9 cellular contexts compared by ENCODE assay signal in genomic region chr4:40662962-40663604, GRCh38. TPM values are rescaled to one million over a fixed set of nuclear protein-coding genes. Genes with fewer than 3 reads are reported as not detected.
A peak's percentile ranks its signal among the peaks of the same experiment; 100 is the strongest.
DNase-seq lines count a peak whose midpoint lies in the region; ATAC-seq and TF ChIP-seq lines count a peak whose summit lies in the region.
"Had no signal": no experiment of that assay in that cellular context is flagged by ENCODE, and none has a peak within 500 bp of the region (broad histone marks: within the 10 kb centered on the region; RNA-seq: fewer than 3 reads in every experiment).

No MANE protein-coding gene starts in this region.

- CTCF ChIA-PET in activated naive CD4-positive, alpha-beta T cell treated with anti-CD3 and anti-CD28 coated beads for 36 hours (lab: Charles Lee) = interaction anchor here (0.6 to 1.7 kb wide), 3 partner anchors 8 to 27 kb away, joined by 4 to 8 read pairs (median 5); no protein-coding TSS in a partner anchor

- H3K36me3 Mint-ChIP-seq in activated naive CD4-positive, alpha-beta T cell treated with anti-CD3 and anti-CD28 coated beads for 36 hours (ENCODE audit: low read depth) = no peaks in the 10 kb centered on the region
- no peaks in the 10 kb centered on the region for H3K36me3 Mint-ChIP-seq in CD14-positive monocyte
- H3K36me3 Mint-ChIP-seq: activated naive CD8-positive, alpha-beta T cell treated with anti-CD3 and anti-CD28 coated beads, Interleukin-2, amount 10 ng/mL, durations not matched to agents 7 days and 5 days had no signal

- intact Hi-C loops in activated naive CD4-positive, alpha-beta T cell treated with anti-CD3 and anti-CD28 coated beads for 36 hours (cut with micrococcal nuclease) = loop anchor here (1.0 to 2.0 kb wide), 2 partner anchors 10 to 34 kb away; partner anchors contain the start of gene RBM47
- intact Hi-C loops in head of caudate nucleus (cut with DNase I) (no loop called here), CD14-positive monocyte (cut with micrococcal nuclease) (no loop called here)

- no peaks in the 10 kb centered on the region for H3K27me3 Mint-ChIP-seq in activated naive CD4-positive, alpha-beta T cell treated with anti-CD3 and anti-CD28 coated beads for 36 hours (ENCODE audit: low read depth)
- peaks cover 0 to 2% (median 1%) of the 10 kb centered on the region in 3 donors for H3K27me3 Mint-ChIP-seq in CD14-positive monocyte (ENCODE audit: low read depth in 3 of 3)
- H3K27me3 Mint-ChIP-seq: activated naive CD8-positive, alpha-beta T cell treated with anti-CD3 and anti-CD28 coated beads, Interleukin-2, amount 10 ng/mL, durations not matched to agents 7 days and 5 days had no signal

- peak overlapping the region; percentile 30 for H3K27ac Mint-ChIP-seq in activated naive CD4-positive, alpha-beta T cell treated with anti-CD3 and anti-CD28 coated beads for 36 hours
- H3K27ac Mint-ChIP-seq in CD14-positive monocyte = no peak overlapping the region
- H3K27ac Mint-ChIP-seq: activated naive CD8-positive, alpha-beta T cell treated with anti-CD3 and anti-CD28 coated beads, Interleukin-2, amount 10 ng/mL, durations not matched to agents 7 days and 5 days had no signal

- H3K4me3 Mint-ChIP-seq in activated naive CD4-positive, alpha-beta T cell treated with anti-CD3 and anti-CD28 coated beads for 36 hours = no peak overlapping the region
- no peak overlapping the region for H3K4me3 Mint-ChIP-seq in CD14-positive monocyte
- H3K4me3 Mint-ChIP-seq: activated naive CD8-positive, alpha-beta T cell treated with anti-CD3 and anti-CD28 coated beads, Interleukin-2, amount 10 ng/mL, durations not matched to agents 7 days and 5 days had no signal

- peak; percentile 73 for ATAC-seq in HG02938 (IDR thresholded peaks at IDR 0.05; ENCODE audit: unreplicated experiment)

- no peak for TF ChIP-seq CTCF in CD14-positive monocyte (IDR thresholded peaks at IDR 0.05)

- no peaks in the 10 kb centered on the region for H3K9me3 Mint-ChIP-seq in activated naive CD4-positive, alpha-beta T cell treated with anti-CD3 and anti-CD28 coated beads for 36 hours
- no peaks in the 10 kb centered on the region for H3K9me3 Mint-ChIP-seq in CD14-positive monocyte
- H3K9me3 Mint-ChIP-seq: activated naive CD8-positive, alpha-beta T cell treated with anti-CD3 and anti-CD28 coated beads, Interleukin-2, amount 10 ng/mL, durations not matched to agents 7 days and 5 days had no signal

- peaks cover 12% of the 10 kb centered on the region for H3K4me1 Mint-ChIP-seq in activated naive CD4-positive, alpha-beta T cell treated with anti-CD3 and anti-CD28 coated beads for 36 hours (ENCODE audit: low read depth)
- H3K4me1 Mint-ChIP-seq in CD14-positive monocyte = peaks cover 9% of the 10 kb centered on the region

- peak; percentile 51 for DNase-seq in activated naive CD4-positive, alpha-beta T cell treated with anti-CD3 and anti-CD28 coated beads for 36 hours
- DNase-seq in activated naive CD4-positive, alpha-beta T cell (lab: John Stamatoyannopoulos, UW) = no peak
- DNase-seq in NCI-H2227 (lab: John Stamatoyannopoulos, UW; ENCODE audit: unreplicated experiment) (peak; percentile 92), dermis blood vessel endothelial cell (peak; percentile 9), head of caudate nucleus (no peak), CD14-positive monocyte (ENCODE audit: low spot score) (no peak)
- peak; percentile 24 to 48 for DNase-seq in stimulated activated CD4-positive, alpha-beta T cell treated with anti-CD3 and anti-CD28 coated beads, Interleukin-15, amount 100 ng/mL, for 48 hours (ENCODE audit: low read depth in 2 of 2)
- DNase-seq: activated naive CD8-positive, alpha-beta T cell treated with anti-CD3 and anti-CD28 coated beads, Interleukin-2, amount 10 ng/mL, durations not matched to agents 7 days and 5 days had no signal

RNA-seq across cellular contexts. Expression of gene RBM47, which starts 33.4 kb away (rescaled TPM):
- total RNA-seq in activated naive CD4-positive, alpha-beta T cell treated with anti-CD3 and anti-CD28 coated beads for 36 hours = 1 to 10 TPM; 1.1 to 1.7 TPM
- total RNA-seq in dermis blood vessel endothelial cell = 1.0 and 4.6 TPM in 2 replicates
- 10 to 100 TPM; 79.5 to 92.8 TPM for polyA plus RNA-seq in CD14-positive monocyte

Comparison
In these comparisons a context has a peak if more than half of its experiments do, and no peak if none do; other contexts are left out.
1. DNase-seq: peak in activated naive CD4-positive, alpha-beta T cell treated with anti-CD3 and anti-CD28 coated beads for 36 hours (single experiment), NCI-H2227 (single experiment), dermis blood vessel endothelial cell (single experiment) and stimulated activated CD4-positive, alpha-beta T cell treated with anti-CD3 and anti-CD28 coated beads, Interleukin-15, amount 100 ng/mL, for 48 hours (2 of 2); none in activated naive CD4-positive, alpha-beta T cell (0 of 4), head of caudate nucleus (0 of 42) and CD14-positive monocyte (single experiment).